19 cellular contexts compared by ENCODE assay signal in genomic region chr5:158170534-158170933, GRCh38.
DNase-seq lines count a peak whose midpoint lies in the region; ATAC-seq, FAIRE-seq and TF ChIP-seq lines count a peak whose summit lies in the region.
"Had no signal": no experiment of that assay in that cellular context is flagged by ENCODE, and none has a peak within 500 bp of the region (broad histone marks: within the 10 kb centered on the region; RNA-seq: fewer than 3 reads in every experiment).

No MANE protein-coding gene starts in this region.

- H4K8ac ChIP-seq in mesendoderm (ENCODE audit: low read depth, low read length): no peak overlapping the region

- peak overlapping the region; percentile 45 for H3K23ac ChIP-seq in mesendoderm (ENCODE audit: low read length)

- H3K4me1 ChIP-seq in HEK293 (ENCODE audit: control insufficient read depth, insufficient read depth, low read length) (peaks cover 8% of the 10 kb centered on the region), OCI-LY7 (ENCODE audit: insufficient read depth, low read length, poor library complexity, severe bottlenecking) (peaks cover 22% of the 10 kb centered on the region), mesendoderm (ENCODE audit: control insufficient read depth, low read depth, low read length) (peaks cover 8% of the 10 kb centered on the region), transverse colon (peaks cover 3 to 20% (median 8%) of the 10 kb centered on the region in 4 donors), pancreas (no peaks in the 10 kb centered on the region)
- H3K4me1 ChIP-seq: A549, HAP-1 had no signal

- no peak overlapping the region for H3K4me3 Mint-ChIP-seq in endothelial cell (ENCODE audit: unreplicated experiment)
- H3K4me3 Mint-ChIP-seq: CD14-positive monocyte; CD8-positive, alpha-beta T cell; HFFc6 had no signal

- no peak overlapping the region for H2AFZ ChIP-seq in OCI-LY7 (ENCODE audit: low read length)

- H3K9ac ChIP-seq in mesendoderm (ENCODE audit: low read length): no peak overlapping the region

- H3K79me2 ChIP-seq in OCI-LY7 (ENCODE audit: insufficient read depth, low read depth, low read length) (no peaks in the 10 kb centered on the region), mesendoderm (ENCODE audit: control insufficient read depth, insufficient read depth, low read length) (no peaks in the 10 kb centered on the region)

- in situ Hi-C loops in transverse colon (cut with MboI; ENCODE audit: low pct_ligation_motif_present in 1 of 4, low pct_unique_long_range_greater_than_20kb in 1 of 4, low sequenced_read_pairs in 3 of 4): loop anchor here (5.0 to 25.0 kb wide), 3 partner anchors 934 to 942 kb away; no protein-coding TSS in a partner anchor

- WGBS in mesendoderm (ENCODE audit: extremely low coverage, insufficient coverage, low lambda C conversion rate): no CpG with 5 or more reads among the region's 2 CpGs
- 63 to 68% methylated on average over 1 to 2 of the region's 2 CpGs for WGBS in transverse colon (ENCODE audit: low coverage in 1 of 2), 2 donors
- WGBS in pancreas, 2 donors: 78 to 85% methylated on average over 2 of the region's 2 CpGs

- H3K4ac ChIP-seq in mesendoderm (ENCODE audit: low read depth, low read length): no peak overlapping the region

- H2BK5ac ChIP-seq in mesendoderm (ENCODE audit: low read length): no peak overlapping the region

- H3K4me3 ChIP-seq in HEK293 (ENCODE audit: low read depth, low read length): no peak overlapping the region
- H3K4me3 ChIP-seq in OCI-LY7 (ENCODE audit: low read depth, low read length, poor library complexity, severe bottlenecking): no peak overlapping the region
- no peak overlapping the region for H3K4me3 ChIP-seq in mesendoderm (ENCODE audit: low read length)
- H3K4me3 ChIP-seq in transverse colon: no peak overlapping the region
- no peak overlapping the region for H3K4me3 ChIP-seq in pancreas
- H3K4me3 ChIP-seq: A549, HAP-1 had no signal

- no peak for TF ChIP-seq EP300 in transverse colon (IDR thresholded peaks at IDR 0.05; ENCODE audit: low read depth)

- no peaks in the 10 kb centered on the region for H3K9me3 Mint-ChIP-seq in endothelial cell (ENCODE audit: unreplicated experiment)
- H3K9me3 Mint-ChIP-seq: CD8-positive, alpha-beta T cell; HFFc6 had no signal

- TF ChIP-seq CTCF in HEK293 (tag by site-specific recombination; IDR thresholded peaks at IDR 0.05) (no peak), OCI-LY7 (conservative IDR thresholded peaks at IDR 0.05; ENCODE audit: low read length) (no peak), transverse colon (IDR thresholded peaks at IDR 0.05) (peak in 1 of 5 experiments; percentile 12), pancreas (IDR thresholded peaks at IDR 0.05) (no peak), endothelial cell (IDR thresholded peaks at IDR 0.05; ENCODE audit: unreplicated experiment) (no peak)

- H3K4me2 ChIP-seq in OCI-LY7 (ENCODE audit: low read length): no peak overlapping the region
- no peak overlapping the region for H3K4me2 ChIP-seq in mesendoderm (ENCODE audit: low read length)
- H3K4me2 ChIP-seq: A549 had no signal

- no peak overlapping the region for H3K27ac Mint-ChIP-seq in endothelial cell (ENCODE audit: unreplicated experiment)
- H3K27ac Mint-ChIP-seq: CD8-positive, alpha-beta T cell; HFFc6 had no signal

- H3K4me1 Mint-ChIP-seq in endothelial cell (ENCODE audit: unreplicated experiment): peaks cover 21% of the 10 kb centered on the region

- no peak for FAIRE-seq in pancreas (lab: Jason Lieb, UNC)
- FAIRE-seq: A549, D721Med, GM19239 had no signal

- intact Hi-C loops in OCI-LY7 (cut with micrococcal nuclease; ENCODE audit: unreplicated experiment) (loop anchor here (5.0 kb wide), 1 partner anchor 93 kb away; no protein-coding TSS in a partner anchor), transverse colon (cut with DNase I; ENCODE audit: low total_unique reads) (loop anchor here (10.0 kb wide), 2 partner anchors 524 to 1646 kb away; no protein-coding TSS in a partner anchor), pancreas (cut with DNase I) (loop anchor here in 2 of 3 donors (5.0 to 10.0 kb wide), 2 partner anchors 934 to 937 kb away; no protein-coding TSS in a partner anchor)

- DNase-seq in OCI-LY7 (ENCODE audit: low spot score): peak; percentile 36
- DNase-seq in mesendoderm: no peak
- DNase-seq in transverse colon: peak; percentile 38
- DNase-seq in pancreas: no peak
- no peak for DNase-seq in endothelial cell (ENCODE audit: low spot score)
- DNase-seq in activated gamma-delta T cell (lab: John Stamatoyannopoulos, UW): no peak
- DNase-seq: CD8-positive, alpha-beta T cell; COR-L47; DMS153; DMS79 treated with DMSO at 0.1 percent for 48 hours; GDM1; GOT3; HFFc6 had no signal

- no peak overlapping the region for H2AK5ac ChIP-seq in mesendoderm (ENCODE audit: low read length)

- H3K27me3 ChIP-seq in mesendoderm (ENCODE audit: insufficient read depth, low read length, poor library complexity): no peaks in the 10 kb centered on the region
- no peaks in the 10 kb centered on the region for H3K27me3 ChIP-seq in transverse colon
- no peaks in the 10 kb centered on the region for H3K27me3 ChIP-seq in pancreas

- no peaks in the 10 kb centered on the region for H3K36me3 Mint-ChIP-seq in endothelial cell (ENCODE audit: low read depth, unreplicated experiment)
- H3K36me3 Mint-ChIP-seq: CD14-positive monocyte; CD8-positive, alpha-beta T cell had no signal

- H3K18ac ChIP-seq in mesendoderm (ENCODE audit: low read length): no peak overlapping the region

- CTCF ChIA-PET in HEK293 (lab: Yijun Ruan, JAX): interaction anchor here (0.7 to 2.0 kb wide), 5 partner anchors 16 to 408 kb away, joined by 3 to 5 read pairs (median 4); no protein-coding TSS in a partner anchor
- CTCF ChIA-PET in OCI-LY7 (lab: Charles Lee; ENCODE audit: unreplicated experiment): no interaction called here

- no peak for ATAC-seq in pancreas
- ATAC-seq: CD8-positive, alpha-beta T cell had no signal

- H3K27ac ChIP-seq in HEK293 (ENCODE audit: extremely low read depth, low read depth, low read length) (no peak overlapping the region), OCI-LY7 (ENCODE audit: low read depth, low read length, poor library complexity, severe bottlenecking) (no peak overlapping the region), mesendoderm (ENCODE audit: low read depth, low read length) (no peak overlapping the region), transverse colon (peak overlapping the region; percentile 14 to 61 (median 48)), pancreas (no peak overlapping the region)
- H3K27ac ChIP-seq: A549 had no signal

- no peak overlapping the region for H3K56ac ChIP-seq in mesendoderm (ENCODE audit: low read length)

- no peak for TF ChIP-seq POLR2A in transverse colon (IDR thresholded peaks at IDR 0.05)

- BruUV-seq in OCI-LY7 (replicated peaks; lab: Mats Ljungman, UMichigan): no TSS peak

- H2BK120ac ChIP-seq in mesendoderm (ENCODE audit: low read depth, low read length): no peak overlapping the region

- peaks cover 6% of the 10 kb centered on the region for H3K27me3 Mint-ChIP-seq in endothelial cell (ENCODE audit: unreplicated experiment)

- H3K36me3 ChIP-seq in HEK293 (ENCODE audit: control insufficient read depth in 2 of 2, insufficient read depth in 1 of 2, low read length in 2 of 2): no peaks in the 10 kb centered on the region
- H3K36me3 ChIP-seq in OCI-LY7 (ENCODE audit: insufficient read depth, low read length): no peaks in the 10 kb centered on the region
- H3K36me3 ChIP-seq in mesendoderm (ENCODE audit: control insufficient read depth, insufficient read depth, low read length): no peaks in the 10 kb centered on the region
- no peaks in the 10 kb centered on the region for H3K36me3 ChIP-seq in transverse colon
- no peaks in the 10 kb centered on the region for H3K36me3 ChIP-seq in pancreas
- H3K36me3 ChIP-seq: HAP-1 had no signal

- no peak overlapping the region for H4K5ac ChIP-seq in mesendoderm (ENCODE audit: low read length)

- H3K9me3 ChIP-seq in HEK293 (ENCODE audit: control insufficient read depth, insufficient read depth, low read depth, low read length): no peaks in the 10 kb centered on the region
- no peaks in the 10 kb centered on the region for H3K9me3 ChIP-seq in OCI-LY7 (ENCODE audit: low read length)
- H3K9me3 ChIP-seq in transverse colon: no peaks in the 10 kb centered on the region
- no peaks in the 10 kb centered on the region for H3K9me3 ChIP-seq in pancreas
- H3K9me3 ChIP-seq: A549, HAP-1 had no signal

- H3K9me2 ChIP-seq in OCI-LY7 (ENCODE audit: insufficient read depth, low read length): no peaks in the 10 kb centered on the region

- POLR2A ChIA-PET in HEK293 (lab: Yijun Ruan, JAX): no interaction called here
- POLR2A ChIA-PET in OCI-LY7 (lab: Charles Lee): interaction anchor here (0.6 to 1.5 kb wide), 6 partner anchors 8 to 782 kb away, joined by 3 to 6 read pairs (median 3); no protein-coding TSS in a partner anchor

- no peaks in the 10 kb centered on the region for H3K79me1 ChIP-seq in mesendoderm (ENCODE audit: low read length)

- H2BK15ac ChIP-seq in mesendoderm (replicated peaks; ENCODE audit: low read depth): no peak overlapping the region

- H4K20me1 ChIP-seq in OCI-LY7 (ENCODE audit: insufficient read depth, low read length): no peaks in the 10 kb centered on the region

Comparison
In these comparisons a context has a peak if more than half of its experiments do, and no peak if none do; other contexts are left out.
1. H3K27ac ChIP-seq: peak in transverse colon (4 of 4); none in HEK293 (single experiment), OCI-LY7 (single experiment), mesendoderm (single experiment) and pancreas (0 of 4).
2. DNase-seq: peak in OCI-LY7 (single experiment) and transverse colon (single experiment); none in mesendoderm (single experiment), pancreas (0 of 6), endothelial cell (single experiment) and activated gamma-delta T cell (single experiment).